ENCODE assay signal across 1 cellular context in genomic region chr12:47811581-47812484, GRCh38.
TF ChIP-seq lines count a peak whose summit lies in the region.

No MANE protein-coding gene starts in this region.

TF ChIP-seq in GM12878, 131 proteins besides CTCF, POLR2A, EP300 and RAD21:
- TF ChIP-seq BRCA1 (IDR thresholded peaks at IDR 0.05; ENCODE audit: low read depth, low read length) (no peak), SUZ12 (IDR thresholded peaks at IDR 0.05; ENCODE audit: unreplicated experiment) (no peak), NRF1 (conservative IDR thresholded peaks at IDR 0.05; ENCODE audit: low read depth, low read length) (no peak), FOXM1 (IDR thresholded peaks at IDR 0.05; ENCODE audit: low read depth, low read length) (no peak), YBX1 (IDR thresholded peaks at IDR 0.05) (no peak), CBFB (IDR thresholded peaks at IDR 0.05; ENCODE audit: low read depth) (no peak), GABPA (IDR thresholded peaks at IDR 0.05; ENCODE audit: low read depth) (no peak), ZSCAN29 (IDR thresholded peaks at IDR 0.05) (no peak), HSF1 (IDR thresholded peaks at IDR 0.05; ENCODE audit: low read depth, low read length) (no peak), SPI1 (IDR thresholded peaks at IDR 0.05; ENCODE audit: borderline replicate concordance, insufficient read depth, low read depth, low read length) (no peak), CREM (IDR thresholded peaks at IDR 0.05; ENCODE audit: low read depth) (no peak), WRNIP1 (IDR thresholded peaks at IDR 0.05; ENCODE audit: borderline replicate concordance, low read depth, low read length) (no peak), STAT1 (conservative IDR thresholded peaks at IDR 0.05) (no peak), CHD4 (IDR thresholded peaks at IDR 0.05) (no peak), POLR2AphosphoS5 (IDR thresholded peaks at IDR 0.05; ENCODE audit: low read length) (no peak), PRDM15 (CRISPR knock-in tag; IDR thresholded peaks at IDR 0.05) (no peak), MTA3 (IDR thresholded peaks at IDR 0.05; ENCODE audit: borderline replicate concordance, low read length) (no peak), SMAD1 (IDR thresholded peaks at IDR 0.05; ENCODE audit: low read depth, partially characterized antibody) (no peak)
